1 cellular context compared by ENCODE assay signal in the genomic region with DNA sequence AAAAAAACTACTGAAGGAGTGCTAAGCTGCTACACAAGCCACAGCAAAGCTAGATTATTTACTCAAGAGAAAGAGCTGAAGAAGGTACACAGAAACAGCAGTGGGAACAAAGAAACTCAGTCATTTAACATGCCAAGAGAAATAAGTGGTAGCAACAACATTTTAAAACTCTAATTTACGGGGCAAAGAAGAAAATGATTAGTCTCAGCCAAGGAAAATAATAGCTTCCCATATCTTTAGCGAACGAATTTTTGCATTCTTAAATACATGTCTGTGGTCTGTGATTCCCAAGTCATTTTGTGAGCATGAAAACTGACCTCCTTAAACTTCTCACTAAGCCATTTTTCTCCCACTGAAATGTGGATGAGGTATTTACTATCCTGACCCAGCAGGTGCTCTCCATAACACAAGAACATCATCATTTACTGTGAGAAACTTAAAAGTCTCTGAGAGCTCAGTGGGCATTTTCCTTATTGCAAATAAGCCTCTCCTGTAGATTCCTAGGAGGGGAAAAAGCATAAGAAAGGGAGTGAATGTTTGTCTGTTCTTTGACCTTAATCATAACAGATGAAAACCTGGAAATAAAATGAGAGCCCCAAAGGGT.
TF ChIP-seq lines count a peak whose summit lies in the region.

No MANE protein-coding gene starts in this region.

TF ChIP-seq in GM23338, 12 proteins besides CTCF, POLR2A, EP300 and RAD21 (continued from another document):
- TF ChIP-seq, protein P1, sequence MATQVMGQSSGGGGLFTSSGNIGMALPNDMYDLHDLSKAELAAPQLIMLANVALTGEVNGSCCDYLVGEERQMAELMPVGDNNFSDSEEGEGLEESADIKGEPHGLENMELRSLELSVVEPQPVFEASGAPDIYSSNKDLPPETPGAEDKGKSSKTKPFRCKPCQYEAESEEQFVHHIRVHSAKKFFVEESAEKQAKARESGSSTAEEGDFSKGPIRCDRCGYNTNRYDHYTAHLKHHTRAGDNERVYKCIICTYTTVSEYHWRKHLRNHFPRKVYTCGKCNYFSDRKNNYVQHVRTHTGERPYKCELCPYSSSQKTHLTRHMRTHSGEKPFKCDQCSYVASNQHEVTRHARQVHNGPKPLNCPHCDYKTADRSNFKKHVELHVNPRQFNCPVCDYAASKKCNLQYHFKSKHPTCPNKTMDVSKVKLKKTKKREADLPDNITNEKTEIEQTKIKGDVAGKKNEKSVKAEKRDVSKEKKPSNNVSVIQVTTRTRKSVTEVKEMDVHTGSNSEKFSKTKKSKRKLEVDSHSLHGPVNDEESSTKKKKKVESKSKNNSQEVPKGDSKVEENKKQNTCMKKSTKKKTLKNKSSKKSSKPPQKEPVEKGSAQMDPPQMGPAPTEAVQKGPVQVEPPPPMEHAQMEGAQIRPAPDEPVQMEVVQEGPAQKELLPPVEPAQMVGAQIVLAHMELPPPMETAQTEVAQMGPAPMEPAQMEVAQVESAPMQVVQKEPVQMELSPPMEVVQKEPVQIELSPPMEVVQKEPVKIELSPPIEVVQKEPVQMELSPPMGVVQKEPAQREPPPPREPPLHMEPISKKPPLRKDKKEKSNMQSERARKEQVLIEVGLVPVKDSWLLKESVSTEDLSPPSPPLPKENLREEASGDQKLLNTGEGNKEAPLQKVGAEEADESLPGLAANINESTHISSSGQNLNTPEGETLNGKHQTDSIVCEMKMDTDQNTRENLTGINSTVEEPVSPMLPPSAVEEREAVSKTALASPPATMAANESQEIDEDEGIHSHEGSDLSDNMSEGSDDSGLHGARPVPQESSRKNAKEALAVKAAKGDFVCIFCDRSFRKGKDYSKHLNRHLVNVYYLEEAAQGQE (IDR thresholded peaks at IDR 0.05; ENCODE audit: unreplicated experiment), result no peak
- TF ChIP-seq CREB1 (CRISPR knock-in tag; IDR thresholded peaks at IDR 0.05; ENCODE audit: low read depth), result no peak
